ENCODE assay signal across 1 cellular context in the genomic region with DNA sequence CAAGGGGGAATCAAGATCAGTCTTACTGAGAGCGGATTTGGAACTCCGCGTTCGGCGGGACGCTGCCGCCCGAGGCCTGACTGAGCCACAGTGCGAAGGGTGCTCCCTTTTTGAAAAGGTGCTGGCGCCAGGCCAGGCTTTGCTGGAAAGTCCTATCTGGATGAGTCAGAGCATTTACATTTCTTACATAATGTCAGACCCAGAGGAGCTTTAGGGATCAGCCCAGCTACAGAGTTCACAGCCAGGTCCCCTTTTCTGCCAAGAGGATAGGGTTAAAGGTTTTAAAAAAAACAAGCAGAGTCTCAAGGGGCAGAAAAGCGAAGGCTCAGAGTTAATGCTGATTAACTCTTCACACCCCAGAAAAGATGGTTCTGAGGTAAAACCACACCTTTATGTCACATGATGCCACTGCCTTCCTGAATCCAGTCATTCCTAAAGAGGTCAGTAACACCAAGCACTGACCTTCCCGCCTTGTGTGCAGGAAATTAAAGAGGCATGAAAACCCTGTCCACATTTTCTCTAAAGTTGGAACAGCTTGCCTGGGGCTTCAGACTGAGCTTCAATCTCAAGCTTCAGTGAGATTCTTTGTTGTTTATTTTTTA.
TF ChIP-seq lines count a peak whose summit lies in the region.

No MANE protein-coding gene starts in this region.

TF ChIP-seq in HepG2, 621 proteins besides CTCF, POLR2A, EP300 and RAD21 (continued from another document and continues in another):
- TF ChIP-seq, protein P1, sequence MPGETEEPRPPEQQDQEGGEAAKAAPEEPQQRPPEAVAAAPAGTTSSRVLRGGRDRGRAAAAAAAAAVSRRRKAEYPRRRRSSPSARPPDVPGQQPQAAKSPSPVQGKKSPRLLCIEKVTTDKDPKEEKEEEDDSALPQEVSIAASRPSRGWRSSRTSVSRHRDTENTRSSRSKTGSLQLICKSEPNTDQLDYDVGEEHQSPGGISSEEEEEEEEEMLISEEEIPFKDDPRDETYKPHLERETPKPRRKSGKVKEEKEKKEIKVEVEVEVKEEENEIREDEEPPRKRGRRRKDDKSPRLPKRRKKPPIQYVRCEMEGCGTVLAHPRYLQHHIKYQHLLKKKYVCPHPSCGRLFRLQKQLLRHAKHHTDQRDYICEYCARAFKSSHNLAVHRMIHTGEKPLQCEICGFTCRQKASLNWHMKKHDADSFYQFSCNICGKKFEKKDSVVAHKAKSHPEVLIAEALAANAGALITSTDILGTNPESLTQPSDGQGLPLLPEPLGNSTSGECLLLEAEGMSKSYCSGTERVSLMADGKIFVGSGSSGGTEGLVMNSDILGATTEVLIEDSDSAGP (CRISPR knock-in tag; IDR thresholded peaks at IDR 0.05; ENCODE audit: borderline replicate concordance), result no peak; the same call in 1 of the 2 replicates
- peak; percentile 45; the same call in 1 of the 2 replicates for TF ChIP-seq NR2F6 (IDR thresholded peaks at IDR 0.05)
- peak; percentile 78 for TF ChIP-seq NR2F6 (CRISPR knock-in tag; IDR thresholded peaks at IDR 0.05)
- TF ChIP-seq ZNF367 (CRISPR knock-in tag; IDR thresholded peaks at IDR 0.05; ENCODE audit: borderline replicate concordance), result no peak
- peak; percentile 54; the same call in 1 of the 2 replicates for TF ChIP-seq MIXL1 (CRISPR knock-in tag; IDR thresholded peaks at IDR 0.05)
- TF ChIP-seq, protein P2, sequence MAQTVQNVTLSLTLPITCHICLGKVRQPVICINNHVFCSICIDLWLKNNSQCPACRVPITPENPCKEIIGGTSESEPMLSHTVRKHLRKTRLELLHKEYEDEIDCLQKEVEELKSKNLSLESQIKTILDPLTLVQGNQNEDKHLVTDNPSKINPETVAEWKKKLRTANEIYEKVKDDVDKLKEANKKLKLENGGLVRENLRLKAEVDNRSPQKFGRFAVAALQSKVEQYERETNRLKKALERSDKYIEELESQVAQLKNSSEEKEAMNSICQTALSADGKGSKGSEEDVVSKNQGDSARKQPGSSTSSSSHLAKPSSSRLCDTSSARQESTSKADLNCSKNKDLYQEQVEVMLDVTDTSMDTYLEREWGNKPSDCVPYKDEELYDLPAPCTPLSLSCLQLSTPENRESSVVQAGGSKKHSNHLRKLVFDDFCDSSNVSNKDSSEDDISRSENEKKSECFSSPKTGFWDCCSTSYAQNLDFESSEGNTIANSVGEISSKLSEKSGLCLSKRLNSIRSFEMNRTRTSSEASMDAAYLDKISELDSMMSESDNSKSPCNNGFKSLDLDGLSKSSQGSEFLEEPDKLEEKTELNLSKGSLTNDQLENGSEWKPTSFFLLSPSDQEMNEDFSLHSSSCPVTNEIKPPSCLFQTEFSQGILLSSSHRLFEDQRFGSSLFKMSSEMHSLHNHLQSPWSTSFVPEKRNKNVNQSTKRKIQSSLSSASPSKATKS (CRISPR knock-in tag; IDR thresholded peaks at IDR 0.05), result no peak
- 0 out of 2 replicates have a peak, but pooled peaks have one; percentile 46 for TF ChIP-seq SIX1 (CRISPR knock-in tag; IDR thresholded peaks at IDR 0.05; ENCODE audit: borderline replicate concordance)
- TF ChIP-seq MATR3 (CRISPR knock-in tag; IDR thresholded peaks at IDR 0.05), result no peak
- TF ChIP-seq TARDBP (CRISPR knock-in tag; IDR thresholded peaks at IDR 0.05), result peak; percentile 64; the same call in 1 of the 2 replicates
- TF ChIP-seq, protein P3, sequence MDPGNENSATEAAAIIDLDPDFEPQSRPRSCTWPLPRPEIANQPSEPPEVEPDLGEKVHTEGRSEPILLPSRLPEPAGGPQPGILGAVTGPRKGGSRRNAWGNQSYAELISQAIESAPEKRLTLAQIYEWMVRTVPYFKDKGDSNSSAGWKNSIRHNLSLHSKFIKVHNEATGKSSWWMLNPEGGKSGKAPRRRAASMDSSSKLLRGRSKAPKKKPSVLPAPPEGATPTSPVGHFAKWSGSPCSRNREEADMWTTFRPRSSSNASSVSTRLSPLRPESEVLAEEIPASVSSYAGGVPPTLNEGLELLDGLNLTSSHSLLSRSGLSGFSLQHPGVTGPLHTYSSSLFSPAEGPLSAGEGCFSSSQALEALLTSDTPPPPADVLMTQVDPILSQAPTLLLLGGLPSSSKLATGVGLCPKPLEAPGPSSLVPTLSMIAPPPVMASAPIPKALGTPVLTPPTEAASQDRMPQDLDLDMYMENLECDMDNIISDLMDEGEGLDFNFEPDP (CRISPR knock-in tag; conservative IDR thresholded peaks at IDR 0.05), result no peak
- no peak for TF ChIP-seq ZNF737 (CRISPR knock-in tag; IDR thresholded peaks at IDR 0.05; ENCODE audit: borderline replicate concordance)
- no peak for TF ChIP-seq ZNF225 (CRISPR knock-in tag; IDR thresholded peaks at IDR 0.05)
- TF ChIP-seq PHF5A (CRISPR knock-in tag; IDR thresholded peaks at IDR 0.05; ENCODE audit: low read depth, unreplicated experiment), result peak; percentile 36
- TF ChIP-seq, protein P4, sequence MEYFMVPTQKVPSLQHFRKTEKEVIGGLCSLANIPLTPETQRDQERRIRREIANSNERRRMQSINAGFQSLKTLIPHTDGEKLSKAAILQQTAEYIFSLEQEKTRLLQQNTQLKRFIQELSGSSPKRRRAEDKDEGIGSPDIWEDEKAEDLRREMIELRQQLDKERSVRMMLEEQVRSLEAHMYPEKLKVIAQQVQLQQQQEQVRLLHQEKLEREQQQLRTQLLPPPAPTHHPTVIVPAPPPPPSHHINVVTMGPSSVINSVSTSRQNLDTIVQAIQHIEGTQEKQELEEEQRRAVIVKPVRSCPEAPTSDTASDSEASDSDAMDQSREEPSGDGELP (IDR thresholded peaks at IDR 0.05; ENCODE audit: borderline replicate concordance, low read depth), result no peak
- no peak for TF ChIP-seq MBD4 (IDR thresholded peaks at IDR 0.05; ENCODE audit: borderline replicate concordance, low read length)
- TF ChIP-seq ZNF766 (CRISPR knock-in tag; IDR thresholded peaks at IDR 0.05; ENCODE audit: borderline replicate concordance), result no peak
- no peak for TF ChIP-seq SMC3 (IDR thresholded peaks at IDR 0.05; ENCODE audit: low read length)
- TF ChIP-seq ZNF83 (CRISPR knock-in tag; IDR thresholded peaks at IDR 0.05; ENCODE audit: borderline replicate concordance), result no peak
- TF ChIP-seq, protein P5, sequence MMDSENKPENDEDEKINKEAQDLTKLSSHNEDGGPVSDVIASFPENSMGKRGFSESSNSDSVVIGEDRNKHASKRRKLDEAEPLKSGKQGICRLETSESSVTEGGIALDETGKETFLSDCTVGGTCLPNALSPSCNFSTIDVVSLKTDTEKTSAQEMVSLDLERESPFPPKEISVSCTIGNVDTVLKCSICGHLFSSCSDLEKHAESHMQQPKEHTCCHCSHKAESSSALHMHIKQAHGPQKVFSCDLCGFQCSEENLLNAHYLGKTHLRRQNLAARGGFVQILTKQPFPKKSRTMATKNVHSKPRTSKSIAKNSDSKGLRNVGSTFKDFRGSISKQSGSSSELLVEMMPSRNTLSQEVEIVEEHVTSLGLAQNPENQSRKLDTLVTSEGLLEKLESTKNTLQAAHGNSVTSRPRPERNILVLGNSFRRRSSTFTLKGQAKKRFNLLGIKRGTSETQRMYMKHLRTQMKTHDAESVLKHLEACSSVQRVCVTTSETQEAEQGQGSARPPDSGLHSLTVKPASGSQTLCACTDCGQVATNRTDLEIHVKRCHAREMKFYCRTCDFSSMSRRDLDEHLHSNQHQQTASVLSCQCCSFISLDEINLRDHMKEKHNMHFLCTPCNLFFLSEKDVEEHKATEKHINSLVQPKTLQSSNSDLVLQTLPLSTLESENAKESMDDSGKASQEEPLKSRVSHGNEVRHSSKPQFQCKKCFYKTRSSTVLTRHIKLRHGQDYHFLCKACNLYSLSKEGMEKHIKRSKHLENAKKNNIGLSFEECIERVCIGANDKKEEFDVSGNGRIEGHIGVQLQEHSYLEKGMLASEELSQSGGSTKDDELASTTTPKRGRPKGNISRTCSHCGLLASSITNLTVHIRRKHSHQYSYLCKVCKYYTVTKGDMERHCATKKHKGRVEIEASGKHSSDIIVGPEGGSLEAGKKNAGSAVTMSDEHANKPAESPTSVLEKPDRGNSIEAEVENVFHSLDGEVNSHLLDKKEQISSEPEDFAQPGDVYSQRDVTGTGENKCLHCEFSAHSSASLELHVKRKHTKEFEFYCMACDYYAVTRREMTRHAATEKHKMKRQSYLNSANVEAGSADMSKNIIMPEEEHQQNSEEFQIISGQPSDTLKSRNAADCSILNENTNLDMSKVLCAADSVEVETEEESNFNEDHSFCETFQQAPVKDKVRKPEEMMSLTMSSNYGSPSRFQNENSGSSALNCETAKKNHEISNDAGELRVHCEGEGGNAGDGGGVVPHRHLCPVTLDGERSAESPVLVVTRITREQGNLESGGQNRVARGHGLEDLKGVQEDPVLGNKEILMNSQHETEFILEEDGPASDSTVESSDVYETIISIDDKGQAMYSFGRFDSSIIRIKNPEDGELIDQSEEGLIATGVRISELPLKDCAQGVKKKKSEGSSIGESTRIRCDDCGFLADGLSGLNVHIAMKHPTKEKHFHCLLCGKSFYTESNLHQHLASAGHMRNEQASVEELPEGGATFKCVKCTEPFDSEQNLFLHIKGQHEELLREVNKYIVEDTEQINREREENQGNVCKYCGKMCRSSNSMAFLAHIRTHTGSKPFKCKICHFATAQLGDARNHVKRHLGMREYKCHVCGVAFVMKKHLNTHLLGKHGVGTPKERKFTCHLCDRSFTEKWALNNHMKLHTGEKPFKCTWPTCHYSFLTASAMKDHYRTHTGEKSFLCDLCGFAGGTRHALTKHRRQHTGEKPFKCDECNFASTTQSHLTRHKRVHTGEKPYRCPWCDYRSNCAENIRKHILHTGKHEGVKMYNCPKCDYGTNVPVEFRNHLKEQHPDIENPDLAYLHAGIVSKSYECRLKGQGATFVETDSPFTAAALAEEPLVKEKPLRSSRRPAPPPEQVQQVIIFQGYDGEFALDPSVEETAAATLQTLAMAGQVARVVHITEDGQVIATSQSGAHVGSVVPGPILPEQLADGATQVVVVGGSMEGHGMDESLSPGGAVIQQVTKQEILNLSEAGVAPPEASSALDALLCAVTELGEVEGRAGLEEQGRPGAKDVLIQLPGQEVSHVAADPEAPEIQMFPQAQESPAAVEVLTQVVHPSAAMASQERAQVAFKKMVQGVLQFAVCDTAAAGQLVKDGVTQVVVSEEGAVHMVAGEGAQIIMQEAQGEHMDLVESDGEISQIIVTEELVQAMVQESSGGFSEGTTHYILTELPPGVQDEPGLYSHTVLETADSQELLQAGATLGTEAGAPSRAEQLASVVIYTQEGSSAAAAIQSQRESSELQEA (CRISPR knock-in tag; IDR thresholded peaks at IDR 0.05; ENCODE audit: not compliant biosample characterization), result no peak
- no peak for TF ChIP-seq RNF2 (conservative IDR thresholded peaks at IDR 0.05; ENCODE audit: low read depth)
- no peak for TF ChIP-seq ZSCAN20 (CRISPR knock-in tag; IDR thresholded peaks at IDR 0.05; ENCODE audit: borderline replicate concordance)
- TF ChIP-seq, protein P6, sequence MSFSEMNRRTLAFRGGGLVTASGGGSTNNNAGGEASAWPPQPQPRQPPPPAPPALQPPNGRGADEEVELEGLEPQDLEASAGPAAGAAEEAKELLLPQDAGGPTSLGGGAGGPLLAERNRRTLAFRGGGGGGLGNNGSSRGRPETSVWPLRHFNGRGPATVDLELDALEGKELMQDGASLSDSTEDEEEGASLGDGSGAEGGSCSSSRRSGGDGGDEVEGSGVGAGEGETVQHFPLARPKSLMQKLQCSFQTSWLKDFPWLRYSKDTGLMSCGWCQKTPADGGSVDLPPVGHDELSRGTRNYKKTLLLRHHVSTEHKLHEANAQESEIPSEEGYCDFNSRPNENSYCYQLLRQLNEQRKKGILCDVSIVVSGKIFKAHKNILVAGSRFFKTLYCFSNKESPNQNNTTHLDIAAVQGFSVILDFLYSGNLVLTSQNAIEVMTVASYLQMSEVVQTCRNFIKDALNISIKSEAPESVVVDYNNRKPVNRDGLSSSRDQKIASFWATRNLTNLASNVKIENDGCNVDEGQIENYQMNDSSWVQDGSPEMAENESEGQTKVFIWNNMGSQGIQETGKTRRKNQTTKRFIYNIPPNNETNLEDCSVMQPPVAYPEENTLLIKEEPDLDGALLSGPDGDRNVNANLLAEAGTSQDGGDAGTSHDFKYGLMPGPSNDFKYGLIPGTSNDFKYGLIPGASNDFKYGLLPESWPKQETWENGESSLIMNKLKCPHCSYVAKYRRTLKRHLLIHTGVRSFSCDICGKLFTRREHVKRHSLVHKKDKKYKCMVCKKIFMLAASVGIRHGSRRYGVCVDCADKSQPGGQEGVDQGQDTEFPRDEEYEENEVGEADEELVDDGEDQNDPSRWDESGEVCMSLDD (CRISPR knock-in tag; IDR thresholded peaks at IDR 0.05; ENCODE audit: borderline replicate concordance), result peak; percentile 32; the same call in 1 of the 2 replicates
- TF ChIP-seq ZNF550 (CRISPR knock-in tag; IDR thresholded peaks at IDR 0.05; ENCODE audit: borderline replicate concordance), result no peak
- TF ChIP-seq, protein P7, sequence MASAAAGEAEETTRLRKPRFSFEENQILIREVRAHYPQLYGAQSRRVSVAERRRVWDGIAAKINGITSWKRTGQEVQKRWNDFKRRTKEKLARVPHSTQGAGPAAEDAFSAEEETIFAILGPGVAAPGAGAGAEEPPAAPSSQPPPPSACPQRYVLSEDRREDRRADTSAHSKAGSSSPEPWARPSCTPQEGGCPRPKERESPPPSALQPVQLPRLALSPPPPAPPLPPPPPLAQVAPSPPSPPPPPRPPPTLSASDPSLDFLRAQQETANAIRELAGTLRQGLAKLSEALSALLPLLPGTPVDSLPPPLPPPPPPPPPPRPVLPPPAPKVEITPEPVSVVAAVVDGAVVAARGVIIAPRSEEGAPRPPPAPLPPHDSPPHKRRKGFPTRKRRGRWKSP (CRISPR knock-in tag; IDR thresholded peaks at IDR 0.05), result no peak; the same call in 1 of the 2 replicates
- TF ChIP-seq, protein P8, sequence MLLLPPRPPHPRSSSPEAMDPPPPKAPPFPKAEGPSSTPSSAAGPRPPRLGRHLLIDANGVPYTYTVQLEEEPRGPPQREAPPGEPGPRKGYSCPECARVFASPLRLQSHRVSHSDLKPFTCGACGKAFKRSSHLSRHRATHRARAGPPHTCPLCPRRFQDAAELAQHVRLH (CRISPR knock-in tag; IDR thresholded peaks at IDR 0.05; ENCODE audit: borderline replicate concordance, low read depth), result no peak
